Comparison of ENCODE assay signal across 8 cellular contexts in the genomic region with DNA sequence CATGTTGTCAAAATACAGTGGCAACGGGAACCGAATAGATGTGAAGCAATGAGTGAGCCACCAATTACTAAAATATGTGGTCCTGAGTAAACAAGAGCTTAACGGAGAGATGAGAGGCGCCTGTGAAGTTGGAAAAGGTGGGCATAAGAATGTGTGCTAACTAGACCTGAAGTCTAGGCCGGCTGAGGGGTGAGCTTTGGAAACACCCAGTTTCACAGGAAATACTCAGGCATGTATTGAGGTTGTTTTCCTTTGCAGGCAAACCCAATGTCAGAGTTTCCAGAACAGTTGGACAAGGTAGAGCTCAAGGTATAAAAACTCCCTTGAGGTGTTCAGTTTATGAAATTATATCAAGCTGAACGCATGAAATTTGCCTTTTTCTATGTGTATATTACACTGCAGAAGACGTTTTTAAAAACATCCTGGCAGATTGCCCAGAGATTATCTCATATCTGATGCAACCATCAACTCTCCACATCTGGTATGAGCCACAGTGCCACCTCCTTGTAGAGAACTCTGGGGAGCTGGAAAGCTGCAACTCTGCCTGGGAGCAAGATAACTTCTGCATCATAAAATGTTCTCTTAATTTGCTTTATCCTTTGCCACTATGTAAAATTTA. TPM values are rescaled to one million over a fixed set of nuclear protein-coding genes. Genes with fewer than 3 reads are reported as not detected.
A peak's percentile ranks its signal among the peaks of the same experiment; 100 is the strongest.
DNase-seq lines count a peak whose midpoint lies in the region; ATAC-seq, FAIRE-seq and TF ChIP-seq lines count a peak whose summit lies in the region.

No MANE protein-coding gene starts in this region.

- POLR2A ChIA-PET in A549 (lab: Yijun Ruan, JAX) = interaction anchor here (0.6 to 1.2 kb wide), 2 partner anchors 422 to 496 kb away, joined by 3 read pairs; partner anchors contain the start of gene MARCHF7

- peak overlapping the region; percentile 80 to 84 for H3K27ac ChIP-seq in A549
- no peak overlapping the region for H3K27ac ChIP-seq in spleen
- H3K27ac ChIP-seq in esophagus squamous epithelium = no peak overlapping the region

- peaks cover 24% of the 10 kb centered on the region for H3K4me1 ChIP-seq in A549
- peaks cover 5 to 30% (median 17%) of the 10 kb centered on the region in 6 donors for H3K4me1 ChIP-seq in spleen
- H3K4me1 ChIP-seq in esophagus squamous epithelium = peaks cover 5 to 23% (median 6%) of the 10 kb centered on the region in 3 donors

- TF ChIP-seq EP300 in A549 (IDR thresholded peaks at IDR 0.05) = no peak

- DNase-seq in A549 (ENCODE audit: low read depth in 1 of 2, low spot score in 1 of 2) = peak; percentile 38 to 75
- DNase-seq in GM04503 (ENCODE audit: low read depth) = peak; percentile 63
- DNase-seq in NCI-H460 (ENCODE audit: extremely low read depth, low read depth) = peak; percentile 77
- peak; percentile 91 for DNase-seq in astrocyte of the spinal cord (ENCODE audit: low read depth, low spot score)
- DNase-seq in spleen = peak; percentile 30
- no peak for DNase-seq in esophagus squamous epithelium (lab: John Stamatoyannopoulos, UW)
- no peak for DNase-seq in medulla oblongata (ENCODE audit: extremely low spot score)

- ATAC-seq in A549 = peak; percentile 17 to 50; a peak in 3 of 6 replicates
- ATAC-seq in HG02973 (IDR thresholded peaks at IDR 0.05; ENCODE audit: unreplicated experiment) = no peak

- in situ Hi-C loops in astrocyte of the spinal cord (cut with HindIII; ENCODE audit: low sequenced_read_pairs) = no loop called here

- WGBS in A549 (ENCODE audit: missing lambda C conversion rate) = 48% methylated on average over 7 of the region's 7 CpGs
- 35 to 44% (median 42%) methylated on average over 7 of the region's 7 CpGs for WGBS in spleen, 5 donors
- WGBS in esophagus squamous epithelium, 2 donors = 48 to 56% methylated on average over 7 of the region's 7 CpGs

- 0 out of 5 replicates have a peak, but pooled peaks of 1 of the 2 experiments have one; percentile 30 for TF ChIP-seq RAD21 in A549 (conservative IDR thresholded peaks at IDR 0.05 in 1 of 2, IDR thresholded peaks at IDR 0.05 in 1 of 2)

- CTCF ChIA-PET in A549 (lab: Yijun Ruan, JAX) = interaction anchor here (0.6 to 1.5 kb wide), 3 partner anchors 13 to 76 kb away, joined by 3 to 5 read pairs (median 3); no protein-coding TSS in a partner anchor

- H3K36me3 ChIP-seq in spleen (no peaks in the 10 kb centered on the region), esophagus squamous epithelium (no peaks in the 10 kb centered on the region)

- H3K4me3 ChIP-seq in A549 (no peak overlapping the region), astrocyte of the spinal cord (ENCODE audit: low read depth, low read length) (no peak overlapping the region), spleen (no peak overlapping the region), esophagus squamous epithelium (no peak overlapping the region)

- FAIRE-seq in A549 (lab: Jason Lieb, UNC) = no peak

- H3K9me3 ChIP-seq in A549 (no peaks in the 10 kb centered on the region), spleen (no peaks in the 10 kb centered on the region), esophagus squamous epithelium (no peaks in the 10 kb centered on the region)

- TF ChIP-seq CTCF in A549 (IDR thresholded peaks at IDR 0.05) (peak; percentile 27; the same call in 1 of the 3 replicates), astrocyte of the spinal cord (IDR thresholded peaks at IDR 0.05; ENCODE audit: low read depth, low read length) (no peak), spleen (IDR thresholded peaks at IDR 0.05 in 8 of 11, conservative IDR thresholded peaks at IDR 0.05 in 3 of 11) (no peak), esophagus squamous epithelium (IDR thresholded peaks at IDR 0.05) (no peak)

- peak overlapping the region; percentile 73 for H3K4me2 ChIP-seq in A549

- intact Hi-C loops in spleen (cut with DNase I; ENCODE audit: low total_unique reads) = no loop called here
- intact Hi-C loops in esophagus squamous epithelium (cut with DNase I) = no loop called here

- TF ChIP-seq POLR2A in A549 (IDR thresholded peaks at IDR 0.05; ENCODE audit: low read length) (no peak), spleen (IDR thresholded peaks at IDR 0.05) (no peak), esophagus squamous epithelium (IDR thresholded peaks at IDR 0.05) (no peak)

- H3K27me3 ChIP-seq in spleen (replicated peaks in 1 of 7) = no peaks in the 10 kb centered on the region
- no peaks in the 10 kb centered on the region for H3K27me3 ChIP-seq in esophagus squamous epithelium

TF ChIP-seq in A549, 52 proteins besides CTCF, POLR2A, EP300 and RAD21 (continues in another document):
- TF ChIP-seq, protein P1, sequence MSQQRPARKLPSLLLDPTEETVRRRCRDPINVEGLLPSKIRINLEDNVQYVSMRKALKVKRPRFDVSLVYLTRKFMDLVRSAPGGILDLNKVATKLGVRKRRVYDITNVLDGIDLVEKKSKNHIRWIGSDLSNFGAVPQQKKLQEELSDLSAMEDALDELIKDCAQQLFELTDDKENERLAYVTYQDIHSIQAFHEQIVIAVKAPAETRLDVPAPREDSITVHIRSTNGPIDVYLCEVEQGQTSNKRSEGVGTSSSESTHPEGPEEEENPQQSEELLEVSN (IDR thresholded peaks at IDR 0.05; ENCODE audit: borderline replicate concordance, low read depth) = no peak
- TF ChIP-seq HEYL (CRISPR knock-in tag; IDR thresholded peaks at IDR 0.05) (no peak), BHLHE40 (IDR thresholded peaks at IDR 0.05; ENCODE audit: low read depth, low read length) (no peak), EHF (CRISPR knock-in tag; IDR thresholded peaks at IDR 0.05) (no peak), MYC (IDR thresholded peaks at IDR 0.05; ENCODE audit: borderline replicate concordance, low read length) (no peak), CEBPB (IDR thresholded peaks at IDR 0.05) (peak in 1 of 2 experiments; percentile 75; a peak in 2 of 4 replicates), MAFK (IDR thresholded peaks at IDR 0.05; ENCODE audit: partially characterized antibody) (no peak), PBX3 (IDR thresholded peaks at IDR 0.05) (no peak), GATA3 (IDR thresholded peaks at IDR 0.05; ENCODE audit: borderline replicate concordance) (peak; percentile 70; the same call in 1 of the 2 replicates), ESRRA (IDR thresholded peaks at IDR 0.05; ENCODE audit: borderline replicate concordance, low read length) (no peak), HOXB5 (CRISPR knock-in tag; IDR thresholded peaks at IDR 0.05) (no peak), HES2 (IDR thresholded peaks at IDR 0.05) (no peak)
- TF ChIP-seq, protein P2, sequence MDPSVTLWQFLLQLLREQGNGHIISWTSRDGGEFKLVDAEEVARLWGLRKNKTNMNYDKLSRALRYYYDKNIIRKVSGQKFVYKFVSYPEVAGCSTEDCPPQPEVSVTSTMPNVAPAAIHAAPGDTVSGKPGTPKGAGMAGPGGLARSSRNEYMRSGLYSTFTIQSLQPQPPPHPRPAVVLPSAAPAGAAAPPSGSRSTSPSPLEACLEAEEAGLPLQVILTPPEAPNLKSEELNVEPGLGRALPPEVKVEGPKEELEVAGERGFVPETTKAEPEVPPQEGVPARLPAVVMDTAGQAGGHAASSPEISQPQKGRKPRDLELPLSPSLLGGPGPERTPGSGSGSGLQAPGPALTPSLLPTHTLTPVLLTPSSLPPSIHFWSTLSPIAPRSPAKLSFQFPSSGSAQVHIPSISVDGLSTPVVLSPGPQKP (IDR thresholded peaks at IDR 0.05; ENCODE audit: low read depth, low read length) = no peak

RNA-seq across cellular contexts. Expression of gene WDSUB1, which starts 3.9 kb away (rescaled TPM):
- 11.4 and 11.7 TPM in 2 replicates for polyA plus RNA-seq in A549 (2011; rRNA removed)
- polyA plus RNA-seq in A549 (2012; cell fraction: cytosol; rRNA removed) = 5.5 and 6.2 TPM in 2 replicates
- polyA plus RNA-seq in A549 (2012; cell fraction: nucleus; rRNA removed) = 3.8 and 4.7 TPM in 2 replicates
- 8.7 to 9.1 TPM (median 9.0 TPM) in 3 replicates for polyA plus RNA-seq in A549 (2017; fragmentation: RNase III; extraction: RNeasy Plus Mini Kit Qiagen cat#74134 plus additional on column Dnase treatment)
- polyA minus RNA-seq in A549 (2011; rRNA and poly(A)+ RNA removed) = 8.4 and 10.5 TPM in 2 replicates
- total RNA-seq in NCI-H460 (2014; rRNA removed; shearing (Covaris generic)) = 10.9 and 16.8 TPM in 2 replicates
- 10.3 and 11.4 TPM in 2 replicates for polyA plus RNA-seq in NCI-H460 (2014; cell fraction: nucleus; rRNA removed)
- 10 to 100 TPM in 5 of 7 donors, 1 to 10 TPM in 2; 8.1 to 14.8 (median 11.4) TPM for total RNA-seq in spleen
- 1 to 10 TPM; 5.2 to 7.4 (median 7.4) TPM for polyA plus RNA-seq in spleen
- 1 to 10 TPM; 4.9 to 7.1 (median 5.9) TPM for total RNA-seq in esophagus squamous epithelium

Comparison
In these comparisons a context has a peak if more than half of its experiments do, and no peak if none do; other contexts are left out.
1. DNase-seq: peak in A549 (2 of 2), GM04503 (single experiment), NCI-H460 (single experiment), astrocyte of the spinal cord (single experiment) and spleen (single experiment); none in esophagus squamous epithelium (single experiment) and medulla oblongata (single experiment).
2. H3K27ac ChIP-seq: peak in A549 (2 of 2); none in spleen (0 of 8) and esophagus squamous epithelium (0 of 4).